10 cellular contexts compared by ENCODE assay signal in genomic region chr7:141754939-141755338, GRCh38. TPM values are rescaled to one million over a fixed set of nuclear protein-coding genes. Genes with fewer than 3 reads are reported as not detected.
A peak's percentile ranks its signal among the peaks of the same experiment; 100 is the strongest.
DNase-seq lines count a peak whose midpoint lies in the region; ATAC-seq, FAIRE-seq and TF ChIP-seq lines count a peak whose summit lies in the region.
"Had no signal": no experiment of that assay in that cellular context is flagged by ENCODE, and none has a peak within 500 bp of the region (broad histone marks: within the 10 kb centered on the region; RNA-seq: fewer than 3 reads in every experiment).

No MANE protein-coding gene starts in this region.

- H3K27me3 Mint-ChIP-seq in astrocyte (ENCODE audit: low read depth, unreplicated experiment) = no peaks in the 10 kb centered on the region
- no peaks in the 10 kb centered on the region for H3K27me3 Mint-ChIP-seq in nephron progenitor cell (ENCODE audit: low read depth, poor library complexity)
- H3K27me3 Mint-ChIP-seq in effector memory CD8-positive, alpha-beta T cell = no peaks in the 10 kb centered on the region
- H3K27me3 Mint-ChIP-seq: naive B cell had no signal

- H3K27ac ChIP-seq in astrocyte (ENCODE audit: low read depth, low read length) = no peak overlapping the region
- H3K27ac ChIP-seq: BLaER1 had no signal

- FAIRE-seq in astrocyte (lab: Jason Lieb, UNC) = no peak

- H3K4me1 Mint-ChIP-seq in astrocyte (ENCODE audit: low read depth, unreplicated experiment) (no peaks in the 10 kb centered on the region), nephron progenitor cell (peaks cover 8% of the 10 kb centered on the region)
- peaks cover 0 to 14% of the 10 kb centered on the region in 2 donors for H3K4me1 Mint-ChIP-seq in effector memory CD8-positive, alpha-beta T cell (ENCODE audit: low read depth in 2 of 2)

- H3K9me3 Mint-ChIP-seq in astrocyte (ENCODE audit: unreplicated experiment) = peaks cover 17% of the 10 kb centered on the region
- peaks cover 44% of the 10 kb centered on the region for H3K9me3 Mint-ChIP-seq in nephron progenitor cell
- H3K9me3 Mint-ChIP-seq in effector memory CD8-positive, alpha-beta T cell = peaks cover 6 to 8% of the 10 kb centered on the region in 2 donors

- H3K27ac Mint-ChIP-seq in astrocyte (ENCODE audit: unreplicated experiment) (no peak overlapping the region), nephron progenitor cell (no peak overlapping the region)
- no peak overlapping the region for H3K27ac Mint-ChIP-seq in effector memory CD8-positive, alpha-beta T cell

- TF ChIP-seq CTCF in astrocyte (IDR thresholded peaks at IDR 0.05; ENCODE audit: insufficient read depth, low read depth, low read length) (peak; percentile 25), nephron progenitor cell (IDR thresholded peaks at IDR 0.05) (peak; percentile 27)

- H3K4me2 ChIP-seq in astrocyte (ENCODE audit: low read length) = no peak overlapping the region
- H3K4me2 ChIP-seq: BLaER1 had no signal

- peak; percentile 35 for DNase-seq in NCI-H146 (lab: John Stamatoyannopoulos, UW)
- DNase-seq in NCI-H146 treated with DMSO at 0.1 percent for 48 hours (lab: John Stamatoyannopoulos, UW; ENCODE audit: unreplicated experiment) = no peak
- peak; percentile 48 for DNase-seq in LHCN-M2 (ENCODE audit: low read depth)
- DNase-seq in astrocyte (ENCODE audit: low read depth) = no peak
- DNase-seq in nephron progenitor cell = peak; percentile 16
- DNase-seq in cortex of kidney (lab: John Stamatoyannopoulos, UW) = no peak
- no peak for DNase-seq in effector memory CD8-positive, alpha-beta T cell
- DNase-seq: naive B cell had no signal

- H3K4me1 ChIP-seq in astrocyte (ENCODE audit: insufficient read depth, low read length) = no peaks in the 10 kb centered on the region
- H3K4me1 ChIP-seq: BLaER1 had no signal

- no peaks in the 10 kb centered on the region for H4K20me1 ChIP-seq in astrocyte (ENCODE audit: insufficient read depth, low read length)

- H3K4me3 Mint-ChIP-seq in astrocyte (ENCODE audit: unreplicated experiment) (no peak overlapping the region), nephron progenitor cell (no peak overlapping the region)
- no peak overlapping the region for H3K4me3 Mint-ChIP-seq in effector memory CD8-positive, alpha-beta T cell
- H3K4me3 Mint-ChIP-seq: naive B cell had no signal

- H3K27me3 ChIP-seq in astrocyte (ENCODE audit: insufficient read depth, low read length) = no peaks in the 10 kb centered on the region
- H3K27me3 ChIP-seq: BLaER1 had no signal

- H2AFZ ChIP-seq in astrocyte (ENCODE audit: low read depth, low read length) = no peak overlapping the region

- no peak overlapping the region for H3K9ac ChIP-seq in astrocyte (ENCODE audit: low read length)
- H3K9ac ChIP-seq: BLaER1 had no signal

- ATAC-seq in GM18868 (IDR thresholded peaks at IDR 0.05; ENCODE audit: unreplicated experiment) = no peak
- no peak for ATAC-seq in effector memory CD8-positive, alpha-beta T cell (replicated peaks)

- H3K79me2 ChIP-seq in astrocyte (ENCODE audit: insufficient read depth, low read length) = no peaks in the 10 kb centered on the region

- H3K36me3 ChIP-seq in astrocyte (ENCODE audit: insufficient read depth, low read length) = peaks cover 47% of the 10 kb centered on the region

- peaks cover 58% of the 10 kb centered on the region for H3K36me3 Mint-ChIP-seq in astrocyte (ENCODE audit: low read depth, unreplicated experiment)
- peaks cover 100% of the 10 kb centered on the region for H3K36me3 Mint-ChIP-seq in nephron progenitor cell (ENCODE audit: low read depth)
- peaks cover 51% of the 10 kb centered on the region for H3K36me3 Mint-ChIP-seq in effector memory CD8-positive, alpha-beta T cell (ENCODE audit: insufficient read depth)

- H3K4me3 ChIP-seq in astrocyte (ENCODE audit: insufficient read depth, low read depth, low read length) = no peak overlapping the region
- H3K4me3 ChIP-seq: BLaER1 had no signal

- peaks cover 16% of the 10 kb centered on the region for H3K9me3 ChIP-seq in astrocyte (ENCODE audit: insufficient read depth, low read depth, low read length)

RNA-seq across cellular contexts. Expression of gene TAS2R3, which starts 9.0 kb away (rescaled TPM):
- 0.19 and 0.34 TPM in 2 replicates for total RNA-seq in LHCN-M2 (2014; rRNA removed)
- polyA plus RNA-seq in LHCN-M2 (2012) = not detected
- 1.00 and 1.2 TPM in 2 replicates for total RNA-seq in astrocyte

RNA-seq across cellular contexts. Expression of gene SSBP1, which starts 16.8 kb away (rescaled TPM):
- total RNA-seq in LHCN-M2 (2014; rRNA removed) (314 and 326 TPM in 2 replicates), astrocyte (138 and 146 TPM in 2 replicates)
- 316 TPM for polyA plus RNA-seq in LHCN-M2 (2012)

RNA-seq across cellular contexts. Expression of gene TAS2R4, which starts 21.5 kb away (rescaled TPM):
- total RNA-seq in LHCN-M2 (2014; rRNA removed) (0.06 and 0.34 TPM in 2 replicates), astrocyte (1.1 and 1.2 TPM in 2 replicates)
- polyA plus RNA-seq in LHCN-M2 (2012) = 0.04 TPM

RNA-seq across cellular contexts. Expression of gene TAS2R5, which starts 35.1 kb away (rescaled TPM):
- total RNA-seq in LHCN-M2 (2014; rRNA removed) (not detected in 2 replicates), astrocyte (1.3 and 1.5 TPM in 2 replicates)
- polyA plus RNA-seq in LHCN-M2 (2012) = not detected

RNA-seq across cellular contexts. Expression of gene WEE2, which starts 46.8 kb away (rescaled TPM):
- total RNA-seq in LHCN-M2 (2014; rRNA removed) = not detected in 2 replicates
- polyA plus RNA-seq in LHCN-M2 (2012) = not detected
- not detected in 2 replicates for total RNA-seq in astrocyte

Comparison
In these comparisons a context has a peak if more than half of its experiments do, and no peak if none do; other contexts are left out.
1. DNase-seq: peak in NCI-H146 (single experiment), LHCN-M2 (single experiment) and nephron progenitor cell (single experiment); none in NCI-H146 treated with DMSO at 0.1 percent for 48 hours (single experiment), astrocyte (single experiment), cortex of kidney (single experiment) and effector memory CD8-positive, alpha-beta T cell (0 of 3).